Comparison of ENCODE assay signal across 1 cellular context in the genomic region with DNA sequence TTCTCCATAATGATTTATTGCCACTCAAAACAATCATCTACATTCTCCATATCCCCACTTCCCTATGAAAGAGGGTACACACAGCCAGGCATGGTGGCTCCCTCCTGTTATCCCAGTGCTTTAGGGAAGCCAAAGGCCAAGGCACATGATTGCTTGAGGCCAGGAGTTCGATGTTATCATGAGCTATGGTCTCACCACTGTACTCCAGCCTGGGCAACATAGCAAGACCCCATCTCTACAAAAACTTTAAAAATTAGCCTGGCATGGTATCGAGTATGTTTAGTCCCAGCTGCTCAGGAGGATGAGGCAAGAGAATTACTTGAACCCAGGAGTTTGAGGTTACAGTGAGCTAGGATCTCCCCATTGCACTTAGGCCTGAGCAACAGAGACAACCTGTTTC.
TF ChIP-seq lines count a peak whose summit lies in the region.

No MANE protein-coding gene starts in this region.

TF ChIP-seq in K562, 482 proteins besides CTCF, POLR2A, EP300 and RAD21 (continues in another document):
- TF ChIP-seq, protein P1, sequence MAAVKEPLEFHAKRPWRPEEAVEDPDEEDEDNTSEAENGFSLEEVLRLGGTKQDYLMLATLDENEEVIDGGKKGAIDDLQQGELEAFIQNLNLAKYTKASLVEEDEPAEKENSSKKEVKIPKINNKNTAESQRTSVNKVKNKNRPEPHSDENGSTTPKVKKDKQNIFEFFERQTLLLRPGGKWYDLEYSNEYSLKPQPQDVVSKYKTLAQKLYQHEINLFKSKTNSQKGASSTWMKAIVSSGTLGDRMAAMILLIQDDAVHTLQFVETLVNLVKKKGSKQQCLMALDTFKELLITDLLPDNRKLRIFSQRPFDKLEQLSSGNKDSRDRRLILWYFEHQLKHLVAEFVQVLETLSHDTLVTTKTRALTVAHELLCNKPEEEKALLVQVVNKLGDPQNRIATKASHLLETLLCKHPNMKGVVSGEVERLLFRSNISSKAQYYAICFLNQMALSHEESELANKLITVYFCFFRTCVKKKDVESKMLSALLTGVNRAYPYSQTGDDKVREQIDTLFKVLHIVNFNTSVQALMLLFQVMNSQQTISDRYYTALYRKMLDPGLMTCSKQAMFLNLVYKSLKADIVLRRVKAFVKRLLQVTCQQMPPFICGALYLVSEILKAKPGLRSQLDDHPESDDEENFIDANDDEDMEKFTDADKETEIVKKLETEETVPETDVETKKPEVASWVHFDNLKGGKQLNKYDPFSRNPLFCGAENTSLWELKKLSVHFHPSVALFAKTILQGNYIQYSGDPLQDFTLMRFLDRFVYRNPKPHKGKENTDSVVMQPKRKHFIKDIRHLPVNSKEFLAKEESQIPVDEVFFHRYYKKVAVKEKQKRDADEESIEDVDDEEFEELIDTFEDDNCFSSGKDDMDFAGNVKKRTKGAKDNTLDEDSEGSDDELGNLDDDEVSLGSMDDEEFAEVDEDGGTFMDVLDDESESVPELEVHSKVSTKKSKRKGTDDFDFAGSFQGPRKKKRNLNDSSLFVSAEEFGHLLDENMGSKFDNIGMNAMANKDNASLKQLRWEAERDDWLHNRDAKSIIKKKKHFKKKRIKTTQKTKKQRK (IDR thresholded peaks at IDR 0.05; ENCODE audit: borderline replicate concordance, low read depth, low read length): no peak
- TF ChIP-seq, protein P2, sequence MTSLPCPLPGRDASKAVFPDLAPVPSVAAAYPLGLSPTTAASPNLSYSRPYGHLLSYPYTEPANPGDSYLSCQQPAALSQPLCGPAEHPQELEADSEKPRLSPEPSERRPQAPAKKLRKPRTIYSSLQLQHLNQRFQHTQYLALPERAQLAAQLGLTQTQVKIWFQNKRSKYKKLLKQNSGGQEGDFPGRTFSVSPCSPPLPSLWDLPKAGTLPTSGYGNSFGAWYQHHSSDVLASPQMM (CRISPR knock-in tag; IDR thresholded peaks at IDR 0.05): no peak
- TF ChIP-seq TARDBP (IDR thresholded peaks at IDR 0.05) (no peak), RNF2 (IDR thresholded peaks at IDR 0.05) (no peak), MTA1 (IDR thresholded peaks at IDR 0.05; ENCODE audit: borderline replicate concordance) (no peak), SRSF1 (IDR thresholded peaks at IDR 0.05; ENCODE audit: low read depth, low read length) (no peak), RFX7 (CRISPR knock-in tag; IDR thresholded peaks at IDR 0.05) (no peak), SMARCA5 (IDR thresholded peaks at IDR 0.05) (0 out of 2 replicates have a peak, but pooled peaks have one; percentile 24), ZFPM2 (CRISPR knock-in tag; IDR thresholded peaks at IDR 0.05) (no peak), CREB1 (IDR thresholded peaks at IDR 0.05) (no peak), CREB1 (CRISPR knock-in tag; IDR thresholded peaks at IDR 0.05) (no peak), ZFP1 (CRISPR knock-in tag; IDR thresholded peaks at IDR 0.05) (no peak), ZNF143 (CRISPR knock-in tag; IDR thresholded peaks at IDR 0.05) (no peak), ZNF197 (CRISPR knock-in tag; IDR thresholded peaks at IDR 0.05; ENCODE audit: low read depth) (no peak), DACH1 (IDR thresholded peaks at IDR 0.05; ENCODE audit: partially characterized antibody) (no peak), RBM25 (IDR thresholded peaks at IDR 0.05; ENCODE audit: low read depth, low read length, severe bottlenecking) (peak; percentile 68), SMAD2 (IDR thresholded peaks at IDR 0.05; ENCODE audit: low read depth, low read length) (no peak), MTF1 (CRISPR knock-in tag; IDR thresholded peaks at IDR 0.05; ENCODE audit: borderline replicate concordance) (no peak), SIX5 (IDR thresholded peaks at IDR 0.05; ENCODE audit: borderline replicate concordance in 1 of 2, insufficient read depth in 1 of 2, low read depth in 1 of 2, low read length in 2 of 2) (no peak), KHSRP (IDR thresholded peaks at IDR 0.05) (no peak), POLR2AphosphoS2 (IDR thresholded peaks at IDR 0.05; ENCODE audit: low read length) (no peak), COPS2 (conservative IDR thresholded peaks at IDR 0.05) (no peak), KDM1A (IDR thresholded peaks at IDR 0.05) (peak in 1 of 2 experiments; percentile 37; a peak in 1 of 4 replicates), ZNF263 (CRISPR knock-in tag; IDR thresholded peaks at IDR 0.05; ENCODE audit: borderline replicate concordance) (no peak), TRIM24 (IDR thresholded peaks at IDR 0.05) (no peak), SOX6 (IDR thresholded peaks at IDR 0.05) (no peak), NUFIP1 (IDR thresholded peaks at IDR 0.05; ENCODE audit: partially characterized antibody) (no peak), ERF (CRISPR knock-in tag; IDR thresholded peaks at IDR 0.05) (no peak), WHSC1 (IDR thresholded peaks at IDR 0.05; ENCODE audit: low read length) (no peak)
- TF ChIP-seq, protein P3, sequence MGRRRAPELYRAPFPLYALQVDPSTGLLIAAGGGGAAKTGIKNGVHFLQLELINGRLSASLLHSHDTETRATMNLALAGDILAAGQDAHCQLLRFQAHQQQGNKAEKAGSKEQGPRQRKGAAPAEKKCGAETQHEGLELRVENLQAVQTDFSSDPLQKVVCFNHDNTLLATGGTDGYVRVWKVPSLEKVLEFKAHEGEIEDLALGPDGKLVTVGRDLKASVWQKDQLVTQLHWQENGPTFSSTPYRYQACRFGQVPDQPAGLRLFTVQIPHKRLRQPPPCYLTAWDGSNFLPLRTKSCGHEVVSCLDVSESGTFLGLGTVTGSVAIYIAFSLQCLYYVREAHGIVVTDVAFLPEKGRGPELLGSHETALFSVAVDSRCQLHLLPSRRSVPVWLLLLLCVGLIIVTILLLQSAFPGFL (CRISPR knock-in tag; IDR thresholded peaks at IDR 0.05): no peak
- TF ChIP-seq, protein P4, sequence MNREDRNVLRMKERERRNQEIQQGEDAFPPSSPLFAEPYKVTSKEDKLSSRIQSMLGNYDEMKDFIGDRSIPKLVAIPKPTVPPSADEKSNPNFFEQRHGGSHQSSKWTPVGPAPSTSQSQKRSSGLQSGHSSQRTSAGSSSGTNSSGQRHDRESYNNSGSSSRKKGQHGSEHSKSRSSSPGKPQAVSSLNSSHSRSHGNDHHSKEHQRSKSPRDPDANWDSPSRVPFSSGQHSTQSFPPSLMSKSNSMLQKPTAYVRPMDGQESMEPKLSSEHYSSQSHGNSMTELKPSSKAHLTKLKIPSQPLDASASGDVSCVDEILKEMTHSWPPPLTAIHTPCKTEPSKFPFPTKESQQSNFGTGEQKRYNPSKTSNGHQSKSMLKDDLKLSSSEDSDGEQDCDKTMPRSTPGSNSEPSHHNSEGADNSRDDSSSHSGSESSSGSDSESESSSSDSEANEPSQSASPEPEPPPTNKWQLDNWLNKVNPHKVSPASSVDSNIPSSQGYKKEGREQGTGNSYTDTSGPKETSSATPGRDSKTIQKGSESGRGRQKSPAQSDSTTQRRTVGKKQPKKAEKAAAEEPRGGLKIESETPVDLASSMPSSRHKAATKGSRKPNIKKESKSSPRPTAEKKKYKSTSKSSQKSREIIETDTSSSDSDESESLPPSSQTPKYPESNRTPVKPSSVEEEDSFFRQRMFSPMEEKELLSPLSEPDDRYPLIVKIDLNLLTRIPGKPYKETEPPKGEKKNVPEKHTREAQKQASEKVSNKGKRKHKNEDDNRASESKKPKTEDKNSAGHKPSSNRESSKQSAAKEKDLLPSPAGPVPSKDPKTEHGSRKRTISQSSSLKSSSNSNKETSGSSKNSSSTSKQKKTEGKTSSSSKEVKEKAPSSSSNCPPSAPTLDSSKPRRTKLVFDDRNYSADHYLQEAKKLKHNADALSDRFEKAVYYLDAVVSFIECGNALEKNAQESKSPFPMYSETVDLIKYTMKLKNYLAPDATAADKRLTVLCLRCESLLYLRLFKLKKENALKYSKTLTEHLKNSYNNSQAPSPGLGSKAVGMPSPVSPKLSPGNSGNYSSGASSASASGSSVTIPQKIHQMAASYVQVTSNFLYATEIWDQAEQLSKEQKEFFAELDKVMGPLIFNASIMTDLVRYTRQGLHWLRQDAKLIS (CRISPR knock-in tag; IDR thresholded peaks at IDR 0.05): no peak
- TF ChIP-seq, protein P5, sequence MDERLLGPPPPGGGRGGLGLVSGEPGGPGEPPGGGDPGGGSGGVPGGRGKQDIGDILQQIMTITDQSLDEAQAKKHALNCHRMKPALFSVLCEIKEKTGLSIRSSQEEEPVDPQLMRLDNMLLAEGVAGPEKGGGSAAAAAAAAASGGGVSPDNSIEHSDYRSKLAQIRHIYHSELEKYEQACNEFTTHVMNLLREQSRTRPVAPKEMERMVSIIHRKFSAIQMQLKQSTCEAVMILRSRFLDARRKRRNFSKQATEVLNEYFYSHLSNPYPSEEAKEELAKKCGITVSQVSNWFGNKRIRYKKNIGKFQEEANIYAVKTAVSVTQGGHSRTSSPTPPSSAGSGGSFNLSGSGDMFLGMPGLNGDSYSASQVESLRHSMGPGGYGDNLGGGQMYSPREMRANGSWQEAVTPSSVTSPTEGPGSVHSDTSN (CRISPR knock-in tag; IDR thresholded peaks at IDR 0.05; ENCODE audit: low read depth): no peak
- TF ChIP-seq, protein P5 (tag; conservative IDR thresholded peaks at IDR 0.05; ENCODE audit: low read depth): peak; percentile 30; the same call in 1 of the 2 replicates
- TF ChIP-seq, protein P6, sequence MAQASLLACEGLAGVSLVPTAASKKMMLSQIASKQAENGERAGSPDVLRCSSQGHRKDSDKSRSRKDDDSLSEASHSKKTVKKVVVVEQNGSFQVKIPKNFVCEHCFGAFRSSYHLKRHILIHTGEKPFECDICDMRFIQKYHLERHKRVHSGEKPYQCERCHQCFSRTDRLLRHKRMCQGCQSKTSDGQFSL (CRISPR knock-in tag; IDR thresholded peaks at IDR 0.05): no peak
- TF ChIP-seq, protein P6 (tag; IDR thresholded peaks at IDR 0.05): no peak
- TF ChIP-seq, protein P7, sequence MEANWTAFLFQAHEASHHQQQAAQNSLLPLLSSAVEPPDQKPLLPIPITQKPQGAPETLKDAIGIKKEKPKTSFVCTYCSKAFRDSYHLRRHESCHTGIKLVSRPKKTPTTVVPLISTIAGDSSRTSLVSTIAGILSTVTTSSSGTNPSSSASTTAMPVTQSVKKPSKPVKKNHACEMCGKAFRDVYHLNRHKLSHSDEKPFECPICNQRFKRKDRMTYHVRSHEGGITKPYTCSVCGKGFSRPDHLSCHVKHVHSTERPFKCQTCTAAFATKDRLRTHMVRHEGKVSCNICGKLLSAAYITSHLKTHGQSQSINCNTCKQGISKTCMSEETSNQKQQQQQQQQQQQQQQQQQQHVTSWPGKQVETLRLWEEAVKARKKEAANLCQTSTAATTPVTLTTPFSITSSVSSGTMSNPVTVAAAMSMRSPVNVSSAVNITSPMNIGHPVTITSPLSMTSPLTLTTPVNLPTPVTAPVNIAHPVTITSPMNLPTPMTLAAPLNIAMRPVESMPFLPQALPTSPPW (CRISPR knock-in tag; IDR thresholded peaks at IDR 0.05): no peak
- TF ChIP-seq, protein P8, sequence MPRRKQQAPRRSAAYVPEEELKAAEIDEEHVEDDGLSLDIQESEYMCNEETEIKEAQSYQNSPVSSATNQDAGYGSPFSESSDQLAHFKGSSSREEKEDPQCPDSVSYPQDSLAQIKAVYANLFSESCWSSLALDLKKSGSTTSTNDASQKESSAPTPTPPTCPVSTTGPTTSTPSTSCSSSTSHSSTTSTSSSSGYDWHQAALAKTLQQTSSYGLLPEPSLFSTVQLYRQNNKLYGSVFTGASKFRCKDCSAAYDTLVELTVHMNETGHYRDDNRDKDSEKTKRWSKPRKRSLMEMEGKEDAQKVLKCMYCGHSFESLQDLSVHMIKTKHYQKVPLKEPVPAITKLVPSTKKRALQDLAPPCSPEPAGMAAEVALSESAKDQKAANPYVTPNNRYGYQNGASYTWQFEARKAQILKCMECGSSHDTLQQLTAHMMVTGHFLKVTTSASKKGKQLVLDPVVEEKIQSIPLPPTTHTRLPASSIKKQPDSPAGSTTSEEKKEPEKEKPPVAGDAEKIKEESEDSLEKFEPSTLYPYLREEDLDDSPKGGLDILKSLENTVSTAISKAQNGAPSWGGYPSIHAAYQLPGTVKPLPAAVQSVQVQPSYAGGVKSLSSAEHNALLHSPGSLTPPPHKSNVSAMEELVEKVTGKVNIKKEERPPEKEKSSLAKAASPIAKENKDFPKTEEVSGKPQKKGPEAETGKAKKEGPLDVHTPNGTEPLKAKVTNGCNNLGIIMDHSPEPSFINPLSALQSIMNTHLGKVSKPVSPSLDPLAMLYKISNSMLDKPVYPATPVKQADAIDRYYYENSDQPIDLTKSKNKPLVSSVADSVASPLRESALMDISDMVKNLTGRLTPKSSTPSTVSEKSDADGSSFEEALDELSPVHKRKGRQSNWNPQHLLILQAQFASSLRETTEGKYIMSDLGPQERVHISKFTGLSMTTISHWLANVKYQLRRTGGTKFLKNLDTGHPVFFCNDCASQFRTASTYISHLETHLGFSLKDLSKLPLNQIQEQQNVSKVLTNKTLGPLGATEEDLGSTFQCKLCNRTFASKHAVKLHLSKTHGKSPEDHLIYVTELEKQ (CRISPR knock-in tag; IDR thresholded peaks at IDR 0.05): no peak
- TF ChIP-seq, protein P9, sequence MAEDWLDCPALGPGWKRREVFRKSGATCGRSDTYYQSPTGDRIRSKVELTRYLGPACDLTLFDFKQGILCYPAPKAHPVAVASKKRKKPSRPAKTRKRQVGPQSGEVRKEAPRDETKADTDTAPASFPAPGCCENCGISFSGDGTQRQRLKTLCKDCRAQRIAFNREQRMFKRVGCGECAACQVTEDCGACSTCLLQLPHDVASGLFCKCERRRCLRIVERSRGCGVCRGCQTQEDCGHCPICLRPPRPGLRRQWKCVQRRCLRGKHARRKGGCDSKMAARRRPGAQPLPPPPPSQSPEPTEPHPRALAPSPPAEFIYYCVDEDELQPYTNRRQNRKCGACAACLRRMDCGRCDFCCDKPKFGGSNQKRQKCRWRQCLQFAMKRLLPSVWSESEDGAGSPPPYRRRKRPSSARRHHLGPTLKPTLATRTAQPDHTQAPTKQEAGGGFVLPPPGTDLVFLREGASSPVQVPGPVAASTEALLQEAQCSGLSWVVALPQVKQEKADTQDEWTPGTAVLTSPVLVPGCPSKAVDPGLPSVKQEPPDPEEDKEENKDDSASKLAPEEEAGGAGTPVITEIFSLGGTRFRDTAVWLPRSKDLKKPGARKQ (CRISPR knock-in tag; IDR thresholded peaks at IDR 0.05): no peak
- TF ChIP-seq, protein P10, sequence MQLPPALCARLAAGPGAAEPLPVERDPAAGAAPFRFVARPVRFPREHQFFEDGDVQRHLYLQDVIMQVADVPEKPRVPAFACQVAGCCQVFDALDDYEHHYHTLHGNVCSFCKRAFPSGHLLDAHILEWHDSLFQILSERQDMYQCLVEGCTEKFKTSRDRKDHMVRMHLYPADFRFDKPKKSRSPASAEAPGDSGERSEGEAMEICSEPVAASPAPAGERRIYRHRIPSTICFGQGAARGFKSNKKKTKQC (CRISPR knock-in tag; IDR thresholded peaks at IDR 0.05): no peak
